ENCODE assay signal across 12 cellular contexts in genomic region chrX:150513564-150513963, GRCh38.
"Had no signal": no experiment of that assay in that cellular context is flagged by ENCODE, and none has a peak within 500 bp of the region (broad histone marks: within the 10 kb centered on the region; RNA-seq: fewer than 3 reads in every experiment).

No MANE protein-coding gene starts in this region.

- ATAC-seq: mucosa of descending colon; naive thymus-derived CD4-positive, alpha-beta T cell; stimulated activated memory B cell treated with anti-CD40 and anti-IgM and Interleukin-4, amounts not matched to agents 10 μg/mL and 1 μg/mL and 100 μg/mL, for 72 hours had no signal

- H3K27ac ChIP-seq: dorsolateral prefrontal cortex, left ventricle myocardium inferior had no signal

- DNase-seq: activated CD4-positive, CD25-positive, alpha-beta regulatory T cell treated with anti-CD3 and anti-CD28 coated beads, Interleukin-2, amount 50 U/mL, for 72 hours; activated naive CD4-positive, alpha-beta T cell treated with anti-CD3 and anti-CD28 coated beads, Interleukin-2, amount 10 ng/mL, durations not matched to agents 7 days and 5 days; activated T-cell treated with anti-CD3 and anti-CD28 coated beads, Interleukin-2, amount 50 U/mL, for 1 hour; dorsolateral prefrontal cortex; left ventricle myocardium inferior; mucosa of descending colon; naive thymus-derived CD4-positive, alpha-beta T cell; nucleus accumbens; posterior cingulate gyrus; stimulated activated CD4-positive, alpha-beta T cell treated with anti-CD3 and anti-CD28 coated beads, Interleukin-2, amount 100 ng/mL, for 48 hours; T-helper 9 cell had no signal

- H3K4me3 ChIP-seq: dorsolateral prefrontal cortex, left ventricle myocardium inferior, mucosa of descending colon had no signal

- H3K36me3 ChIP-seq: left ventricle myocardium inferior had no signal

- H3K9me3 ChIP-seq: left ventricle myocardium inferior, mucosa of descending colon had no signal
